Comparison of ENCODE assay signal across 8 cellular contexts in genomic region chr1:151058682-151059341, GRCh38. TPM values are rescaled to one million over a fixed set of nuclear protein-coding genes. Genes with fewer than 3 reads are reported as not detected.
A peak's percentile ranks its signal among the peaks of the same experiment; 100 is the strongest.
DNase-seq lines count a peak whose midpoint lies in the region; ATAC-seq and TF ChIP-seq lines count a peak whose summit lies in the region.

No MANE protein-coding gene starts in this region.

- peaks cover 5% of the 10 kb centered on the region; the same call in 1 of the 2 replicates for H4K20me1 ChIP-seq in KMS-11 (ENCODE audit: insufficient read depth)

- TF ChIP-seq CTCF in Caco-2 (IDR thresholded peaks at IDR 0.05; ENCODE audit: insufficient read depth in 1 of 2, low read depth in 1 of 2, low read length in 1 of 2, severe bottlenecking in 1 of 2, unreplicated experiment in 1 of 2) (no peak), KMS-11 (conservative IDR thresholded peaks at IDR 0.05; ENCODE audit: low read depth, low read length) (no peak), parathyroid adenoma (IDR thresholded peaks at IDR 0.05) (no peak)
- TF ChIP-seq CTCF in activated CD8-positive, alpha-beta T cell treated with anti-CD3 and anti-CD28 coated beads for 36 hours (IDR thresholded peaks at IDR 0.05), result no peak

- peaks cover 60% of the 10 kb centered on the region for H3K36me3 Mint-ChIP-seq in Caco-2 (ENCODE audit: insufficient read depth, unreplicated experiment)
- peaks cover 50% of the 10 kb centered on the region for H3K36me3 Mint-ChIP-seq in activated CD8-positive, alpha-beta T cell treated with anti-CD3 and anti-CD28 coated beads for 36 hours (ENCODE audit: low read depth)

- H3K27me3 ChIP-seq in Caco-2 (replicated peaks; ENCODE audit: control insufficient read depth, insufficient read depth, low read length) (no peaks in the 10 kb centered on the region), KMS-11 (ENCODE audit: insufficient read depth, low read depth) (no peaks in the 10 kb centered on the region), parathyroid adenoma (ENCODE audit: control insufficient read depth, insufficient read depth, low read length) (no peaks in the 10 kb centered on the region)

- DNase-seq in Caco-2 (peak; percentile 87 to 92), globus pallidus (ENCODE audit: low spot score) (peak; percentile 49), 8988T (no peak), Kasumi-1 (lab: John Stamatoyannopoulos, UW) (no peak)
- peak; percentile 39 for DNase-seq in activated CD8-positive, alpha-beta T cell treated with anti-CD3 and anti-CD28 coated beads for 36 hours

- H3K9ac ChIP-seq in KMS-11, result peak overlapping the region; percentile 67
- H3K9ac ChIP-seq in parathyroid adenoma, result peak overlapping the region; percentile 84

- no peaks in the 10 kb centered on the region for H3K9me3 ChIP-seq in Caco-2
- no peaks in the 10 kb centered on the region for H3K9me3 ChIP-seq in parathyroid adenoma (ENCODE audit: control insufficient read depth, low read length)

- H3K4me2 ChIP-seq in KMS-11 (peak overlapping the region; percentile 75), parathyroid adenoma (ENCODE audit: low read length) (peak overlapping the region; percentile 96)

- no peaks in the 10 kb centered on the region for H3K27me3 Mint-ChIP-seq in Caco-2 (ENCODE audit: insufficient read depth, unreplicated experiment)
- H3K27me3 Mint-ChIP-seq in activated CD8-positive, alpha-beta T cell treated with anti-CD3 and anti-CD28 coated beads for 36 hours, result no peaks in the 10 kb centered on the region

- TSS peak; percentile 69 for BruUV-seq in Caco-2 (replicated peaks; lab: Mats Ljungman, UMichigan)

- H3K4me1 ChIP-seq in Caco-2 (peaks cover 17% of the 10 kb centered on the region), KMS-11 (ENCODE audit: low read depth, poor library complexity, severe bottlenecking) (peaks cover 38% of the 10 kb centered on the region), parathyroid adenoma (peaks cover 22% of the 10 kb centered on the region)

- ATAC-seq in activated CD8-positive, alpha-beta T cell treated with anti-CD3 and anti-CD28 coated beads for 36 hours, result no peak
- ATAC-seq in GM18868 (IDR thresholded peaks at IDR 0.05; ENCODE audit: unreplicated experiment), result no peak

- CTCF ChIA-PET in Caco-2 (lab: Charles Lee), result interaction anchor here (0.5 to 1.9 kb wide), 6 partner anchors 11 to 73 kb away, joined by 3 to 9 read pairs (median 4); partner anchors contain the start of genes C1orf56, GABPB2 and MINDY1
- CTCF ChIA-PET in activated CD8-positive, alpha-beta T cell treated with anti-CD3 and anti-CD28 coated beads for 36 hours (lab: Charles Lee), result interaction anchor here (0.6 to 6.5 kb wide), 10 partner anchors 8 to 90 kb away, joined by 3 to 40 read pairs (median 7); partner anchors contain the start of genes C1orf56 and GABPB2

- peak overlapping the region; percentile 88 for H3K4me3 Mint-ChIP-seq in Caco-2 (ENCODE audit: unreplicated experiment)
- H3K4me3 Mint-ChIP-seq in activated CD8-positive, alpha-beta T cell treated with anti-CD3 and anti-CD28 coated beads for 36 hours, result peak overlapping the region; percentile 96

- H3K79me2 ChIP-seq in KMS-11 (ENCODE audit: insufficient read depth, low read depth), result peaks cover 48% of the 10 kb centered on the region
- H3K79me2 ChIP-seq in parathyroid adenoma, result peaks cover 20% of the 10 kb centered on the region

- H2AFZ ChIP-seq in KMS-11 (ENCODE audit: low read depth), result peak overlapping the region; percentile 90
- H2AFZ ChIP-seq in parathyroid adenoma, result peak overlapping the region; percentile 83

- intact Hi-C loops in Caco-2 (cut with micrococcal nuclease; ENCODE audit: unreplicated experiment), result loop anchor here (1.0 to 2.0 kb wide), 2 partner anchors 34 to 46 kb away; no protein-coding TSS in a partner anchor
- intact Hi-C loops in activated CD8-positive, alpha-beta T cell treated with anti-CD3 and anti-CD28 coated beads for 36 hours (cut with micrococcal nuclease), result loop anchor here (5.0 kb wide), 1 partner anchor 37 kb away; no protein-coding TSS in a partner anchor

- H3K27ac Mint-ChIP-seq in Caco-2 (ENCODE audit: unreplicated experiment), result peak overlapping the region; percentile 86
- peak overlapping the region; percentile 95 for H3K27ac Mint-ChIP-seq in activated CD8-positive, alpha-beta T cell treated with anti-CD3 and anti-CD28 coated beads for 36 hours

- POLR2A ChIA-PET in Caco-2 (lab: Charles Lee), result interaction anchor here (1.2 kb wide), 2 partner anchors 12 to 45 kb away, joined by 3 read pairs; no protein-coding TSS in a partner anchor
- POLR2A ChIA-PET in activated CD8-positive, alpha-beta T cell treated with anti-CD3 and anti-CD28 coated beads for 36 hours (lab: Charles Lee), result interaction anchor here (0.8 to 5.5 kb wide), 9 partner anchors 9 to 98 kb away, joined by 3 to 40 read pairs (median 6); partner anchors contain the start of genes C1orf56, GABPB2 and TNFAIP8L2

- peak overlapping the region; percentile 32 for H3K27ac ChIP-seq in KMS-11
- peak overlapping the region; percentile 98 for H3K27ac ChIP-seq in parathyroid adenoma

- H3K9me3 Mint-ChIP-seq in Caco-2 (ENCODE audit: unreplicated experiment), result no peaks in the 10 kb centered on the region
- no peaks in the 10 kb centered on the region for H3K9me3 Mint-ChIP-seq in activated CD8-positive, alpha-beta T cell treated with anti-CD3 and anti-CD28 coated beads for 36 hours

- H3K4me3 ChIP-seq in Caco-2 (ENCODE audit: low read depth, low read length) (peak overlapping the region; percentile 60), KMS-11 (IDR thresholded peaks at IDR 0.05; ENCODE audit: insufficient read depth, low read depth, low read length) (peak overlapping the region; percentile 98), parathyroid adenoma (ENCODE audit: low read depth, low read length) (peak overlapping the region; percentile 100)

- peaks cover 52% of the 10 kb centered on the region for H3K4me1 Mint-ChIP-seq in Caco-2 (ENCODE audit: low read depth, unreplicated experiment)
- H3K4me1 Mint-ChIP-seq in activated CD8-positive, alpha-beta T cell treated with anti-CD3 and anti-CD28 coated beads for 36 hours (ENCODE audit: low read depth), result peaks cover 59% of the 10 kb centered on the region

- peaks cover 10% of the 10 kb centered on the region for H3K36me3 ChIP-seq in Caco-2 (ENCODE audit: control insufficient read depth, insufficient read depth, low read length)
- H3K36me3 ChIP-seq in KMS-11 (ENCODE audit: insufficient read depth), result peaks cover 16% of the 10 kb centered on the region; the same call in 1 of the 2 replicates
- no peaks in the 10 kb centered on the region for H3K36me3 ChIP-seq in parathyroid adenoma (ENCODE audit: control insufficient read depth, insufficient read depth, low read length)

RNA-seq across cellular contexts. Expression of gene CDC42SE1, which starts 0.6 kb away (rescaled TPM):
- 58.7 and 59.4 TPM in 2 replicates for total RNA-seq in Caco-2 (2022)
- 10 to 100 TPM; 86.5 to 92.8 TPM for total RNA-seq in activated CD8-positive, alpha-beta T cell treated with anti-CD3 and anti-CD28 coated beads for 36 hours

RNA-seq across cellular contexts. Expression of gene MLLT11, which starts 1.4 kb away (rescaled TPM):
- total RNA-seq in Caco-2 (2022), result 0.95 and 1.2 TPM in 2 replicates
- total RNA-seq in activated CD8-positive, alpha-beta T cell treated with anti-CD3 and anti-CD28 coated beads for 36 hours, result 1 to 10 TPM; 4.2 to 4.8 TPM

RNA-seq across cellular contexts. Expression of gene C1orf56, which starts 11.3 kb away (rescaled TPM):
- 4.8 and 6.7 TPM in 2 replicates for total RNA-seq in Caco-2 (2022)
- 1 to 10 TPM; 1.4 to 1.9 TPM for total RNA-seq in activated CD8-positive, alpha-beta T cell treated with anti-CD3 and anti-CD28 coated beads for 36 hours

RNA-seq across cellular contexts. Expression of gene GABPB2, which starts 11.7 kb away (rescaled TPM):
- 2.0 and 2.6 TPM in 2 replicates for total RNA-seq in Caco-2 (2022)
- total RNA-seq in activated CD8-positive, alpha-beta T cell treated with anti-CD3 and anti-CD28 coated beads for 36 hours, result 10 to 100 TPM; 17.5 to 19.3 TPM

RNA-seq across cellular contexts. Expression of gene BNIPL, which starts 22.4 kb away (rescaled TPM):
- 1.9 and 2.3 TPM in 2 replicates for total RNA-seq in Caco-2 (2022)
- total RNA-seq in activated CD8-positive, alpha-beta T cell treated with anti-CD3 and anti-CD28 coated beads for 36 hours, result 1 to 10 TPM in 1 of 2 experiments, under 1 TPM in 1; 0.54 to 1.4 TPM

Comparison
In these comparisons a context has a peak if more than half of its experiments do, and no peak if none do; other contexts are left out.
1. DNase-seq: peak in Caco-2 (2 of 2), activated CD8-positive, alpha-beta T cell treated with anti-CD3 and anti-CD28 coated beads for 36 hours (single experiment) and globus pallidus (single experiment); none in 8988T (single experiment) and Kasumi-1 (0 of 2).
2. Peak in every context shown above with its lines, with median percentiles within 50 percentile points of each other: H3K4me3 ChIP-seq.